In the genomic region with DNA sequence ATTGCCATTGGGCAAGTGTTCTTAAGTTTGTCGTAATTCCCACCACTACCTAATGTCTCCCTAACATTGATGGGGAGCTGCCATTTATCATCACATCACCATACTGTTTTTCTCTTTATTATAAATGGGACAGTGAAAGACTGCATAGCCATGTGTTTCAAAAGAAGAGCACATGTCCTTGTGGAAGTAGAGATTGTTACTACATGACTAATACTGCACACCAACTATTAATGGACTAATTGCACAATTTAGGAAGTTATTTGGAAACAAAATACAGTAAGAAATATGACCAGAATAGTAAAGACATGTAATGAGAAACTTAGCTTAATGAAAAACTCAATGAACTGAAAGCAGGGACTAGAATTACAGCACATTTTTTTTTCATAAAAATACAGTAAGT, we compare ENCODE assay signal across 1 cellular context.
A peak's percentile ranks its signal among the peaks of the same experiment; 100 is the strongest.
TF ChIP-seq lines count a peak whose summit lies in the region.

No MANE protein-coding gene starts in this region.

TF ChIP-seq in HepG2, 621 proteins besides CTCF, POLR2A, EP300 and RAD21:
- TF ChIP-seq, protein P1, sequence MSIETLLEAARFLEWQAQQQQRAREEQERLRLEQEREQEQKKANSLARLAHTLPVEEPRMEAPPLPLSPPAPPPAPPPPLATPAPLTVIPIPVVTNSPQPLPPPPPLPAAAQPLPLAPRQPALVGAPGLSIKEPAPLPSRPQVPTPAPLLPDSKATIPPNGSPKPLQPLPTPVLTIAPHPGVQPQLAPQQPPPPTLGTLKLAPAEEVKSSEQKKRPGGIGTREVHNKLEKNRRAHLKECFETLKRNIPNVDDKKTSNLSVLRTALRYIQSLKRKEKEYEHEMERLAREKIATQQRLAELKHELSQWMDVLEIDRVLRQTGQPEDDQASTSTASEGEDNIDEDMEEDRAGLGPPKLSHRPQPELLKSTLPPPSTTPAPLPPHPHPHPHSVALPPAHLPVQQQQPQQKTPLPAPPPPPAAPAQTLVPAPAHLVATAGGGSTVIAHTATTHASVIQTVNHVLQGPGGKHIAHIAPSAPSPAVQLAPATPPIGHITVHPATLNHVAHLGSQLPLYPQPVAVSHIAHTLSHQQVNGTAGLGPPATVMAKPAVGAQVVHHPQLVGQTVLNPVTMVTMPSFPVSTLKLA (IDR thresholded peaks at IDR 0.05), result peak; percentile 96
- TF ChIP-seq, protein P2, sequence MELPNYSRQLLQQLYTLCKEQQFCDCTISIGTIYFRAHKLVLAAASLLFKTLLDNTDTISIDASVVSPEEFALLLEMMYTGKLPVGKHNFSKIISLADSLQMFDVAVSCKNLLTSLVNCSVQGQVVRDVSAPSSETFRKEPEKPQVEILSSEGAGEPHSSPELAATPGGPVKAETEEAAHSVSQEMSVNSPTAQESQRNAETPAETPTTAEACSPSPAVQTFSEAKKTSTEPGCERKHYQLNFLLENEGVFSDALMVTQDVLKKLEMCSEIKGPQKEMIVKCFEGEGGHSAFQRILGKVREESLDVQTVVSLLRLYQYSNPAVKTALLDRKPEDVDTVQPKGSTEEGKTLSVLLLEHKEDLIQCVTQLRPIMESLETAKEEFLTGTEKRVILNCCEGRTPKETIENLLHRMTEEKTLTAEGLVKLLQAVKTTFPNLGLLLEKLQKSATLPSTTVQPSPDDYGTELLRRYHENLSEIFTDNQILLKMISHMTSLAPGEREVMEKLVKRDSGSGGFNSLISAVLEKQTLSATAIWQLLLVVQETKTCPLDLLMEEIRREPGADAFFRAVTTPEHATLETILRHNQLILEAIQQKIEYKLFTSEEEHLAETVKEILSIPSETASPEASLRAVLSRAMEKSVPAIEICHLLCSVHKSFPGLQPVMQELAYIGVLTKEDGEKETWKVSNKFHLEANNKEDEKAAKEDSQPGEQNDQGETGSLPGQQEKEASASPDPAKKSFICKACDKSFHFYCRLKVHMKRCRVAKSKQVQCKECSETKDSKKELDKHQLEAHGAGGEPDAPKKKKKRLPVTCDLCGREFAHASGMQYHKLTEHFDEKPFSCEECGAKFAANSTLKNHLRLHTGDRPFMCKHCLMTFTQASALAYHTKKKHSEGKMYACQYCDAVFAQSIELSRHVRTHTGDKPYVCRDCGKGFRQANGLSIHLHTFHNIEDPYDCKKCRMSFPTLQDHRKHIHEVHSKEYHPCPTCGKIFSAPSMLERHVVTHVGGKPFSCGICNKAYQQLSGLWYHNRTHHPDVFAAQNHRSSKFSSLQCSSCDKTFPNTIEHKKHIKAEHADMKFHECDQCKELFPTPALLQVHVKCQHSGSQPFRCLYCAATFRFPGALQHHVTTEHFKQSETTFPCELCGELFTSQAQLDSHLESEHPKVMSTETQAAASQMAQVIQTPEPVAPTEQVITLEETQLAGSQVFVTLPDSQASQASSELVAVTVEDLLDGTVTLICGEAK (IDR thresholded peaks at IDR 0.05), result no peak
- TF ChIP-seq, protein P2 (CRISPR knock-in tag; IDR thresholded peaks at IDR 0.05), result no peak
- TF ChIP-seq ZNF460 (CRISPR knock-in tag; IDR thresholded peaks at IDR 0.05; ENCODE audit: borderline replicate concordance), result no peak
- peak; percentile 24; the same call in 1 of the 2 replicates for TF ChIP-seq CEBPB (IDR thresholded peaks at IDR 0.05; ENCODE audit: borderline replicate concordance, low read depth, low read length)
- TF ChIP-seq MTA3 (CRISPR knock-in tag; IDR thresholded peaks at IDR 0.05), result no peak
- TF ChIP-seq HOXA9 (CRISPR knock-in tag; IDR thresholded peaks at IDR 0.05; ENCODE audit: borderline replicate concordance), result no peak
- TF ChIP-seq ASH2L (IDR thresholded peaks at IDR 0.05; ENCODE audit: insufficient read length, low read depth, low read length), result no peak
- TF ChIP-seq, protein P3, sequence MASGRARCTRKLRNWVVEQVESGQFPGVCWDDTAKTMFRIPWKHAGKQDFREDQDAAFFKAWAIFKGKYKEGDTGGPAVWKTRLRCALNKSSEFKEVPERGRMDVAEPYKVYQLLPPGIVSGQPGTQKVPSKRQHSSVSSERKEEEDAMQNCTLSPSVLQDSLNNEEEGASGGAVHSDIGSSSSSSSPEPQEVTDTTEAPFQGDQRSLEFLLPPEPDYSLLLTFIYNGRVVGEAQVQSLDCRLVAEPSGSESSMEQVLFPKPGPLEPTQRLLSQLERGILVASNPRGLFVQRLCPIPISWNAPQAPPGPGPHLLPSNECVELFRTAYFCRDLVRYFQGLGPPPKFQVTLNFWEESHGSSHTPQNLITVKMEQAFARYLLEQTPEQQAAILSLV (CRISPR knock-in tag; IDR thresholded peaks at IDR 0.05; ENCODE audit: borderline replicate concordance), result no peak
- TF ChIP-seq, protein P4, sequence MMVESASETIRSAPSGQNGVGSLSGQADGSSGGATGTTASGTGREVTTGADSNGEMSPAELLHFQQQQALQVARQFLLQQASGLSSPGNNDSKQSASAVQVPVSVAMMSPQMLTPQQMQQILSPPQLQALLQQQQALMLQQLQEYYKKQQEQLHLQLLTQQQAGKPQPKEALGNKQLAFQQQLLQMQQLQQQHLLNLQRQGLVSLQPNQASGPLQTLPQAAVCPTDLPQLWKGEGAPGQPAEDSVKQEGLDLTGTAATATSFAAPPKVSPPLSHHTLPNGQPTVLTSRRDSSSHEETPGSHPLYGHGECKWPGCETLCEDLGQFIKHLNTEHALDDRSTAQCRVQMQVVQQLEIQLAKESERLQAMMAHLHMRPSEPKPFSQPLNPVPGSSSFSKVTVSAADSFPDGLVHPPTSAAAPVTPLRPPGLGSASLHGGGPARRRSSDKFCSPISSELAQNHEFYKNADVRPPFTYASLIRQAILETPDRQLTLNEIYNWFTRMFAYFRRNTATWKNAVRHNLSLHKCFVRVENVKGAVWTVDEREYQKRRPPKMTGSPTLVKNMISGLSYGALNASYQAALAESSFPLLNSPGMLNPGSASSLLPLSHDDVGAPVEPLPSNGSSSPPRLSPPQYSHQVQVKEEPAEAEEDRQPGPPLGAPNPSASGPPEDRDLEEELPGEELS (CRISPR knock-in tag; IDR thresholded peaks at IDR 0.05), result no peak
- TF ChIP-seq ZNF335 (CRISPR knock-in tag; IDR thresholded peaks at IDR 0.05), result no peak
- no peak for TF ChIP-seq ZSCAN22 (CRISPR knock-in tag; IDR thresholded peaks at IDR 0.05)
- no peak for TF ChIP-seq POLR2AphosphoS2 (IDR thresholded peaks at IDR 0.05; ENCODE audit: low read depth, low read length)
- no peak for TF ChIP-seq HNRNPH1 (optimal IDR thresholded peaks at IDR 0.05; ENCODE audit: low read depth, low read length)
